19 cellular contexts compared by ENCODE assay signal in the genomic region with DNA sequence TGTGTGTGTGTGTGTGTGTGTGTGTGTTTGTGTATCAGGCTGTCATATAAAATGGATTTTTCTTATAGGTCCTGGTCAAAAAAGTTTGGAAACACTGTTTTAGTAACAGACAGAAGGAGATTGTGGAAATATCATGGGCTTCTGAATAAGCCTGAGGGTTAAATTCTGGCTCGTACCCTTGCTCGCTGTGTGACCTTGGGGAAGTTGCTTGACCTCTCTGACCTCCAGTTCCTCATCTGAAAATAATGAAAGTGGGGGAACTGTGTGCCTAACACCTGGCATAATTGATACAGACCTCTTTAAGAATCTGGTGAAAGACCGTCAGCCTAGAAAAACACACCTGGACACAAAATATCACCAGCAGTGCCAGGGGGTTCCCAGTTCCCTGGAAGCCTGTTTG. TPM values are rescaled to one million over a fixed set of nuclear protein-coding genes. Genes with fewer than 3 reads are reported as not detected.
A peak's percentile ranks its signal among the peaks of the same experiment; 100 is the strongest.
DNase-seq lines count a peak whose midpoint lies in the region; ATAC-seq and TF ChIP-seq lines count a peak whose summit lies in the region.
"Had no signal": no experiment of that assay in that cellular context is flagged by ENCODE, and none has a peak within 500 bp of the region (broad histone marks: within the 10 kb centered on the region; RNA-seq: fewer than 3 reads in every experiment).

No MANE protein-coding gene starts in this region.

- peak overlapping the region; percentile 61 for H3K27ac ChIP-seq in neutrophil
- H3K27ac ChIP-seq in naive thymus-derived CD4-positive, alpha-beta T cell (ENCODE audit: low read depth, low read length), result no peak overlapping the region
- H3K27ac ChIP-seq: A549 had no signal

- peak overlapping the region; percentile 59 for H3K27ac Mint-ChIP-seq in activated naive CD8-positive, alpha-beta T cell treated with anti-CD3 and anti-CD28 coated beads for 36 hours
- no peak overlapping the region for H3K27ac Mint-ChIP-seq in activated naive CD8-positive, alpha-beta T cell treated with anti-CD3 and anti-CD28 coated beads, Interleukin-2, amount 50 U/mL, for 24 hours
- no peak overlapping the region for H3K27ac Mint-ChIP-seq in WTC11
- H3K27ac Mint-ChIP-seq in dendritic cell treated with granulocyte-macrophage colony-stimulating factor and Interleukin-4, amounts not matched to agents 40 ng/mL and 50 ng/mL, for 4 days, result peak overlapping the region; percentile 73
- peak overlapping the region in 3 of 9 donors; percentile 32 to 69 (median 41) for H3K27ac Mint-ChIP-seq in naive thymus-derived CD4-positive, alpha-beta T cell
- H3K27ac Mint-ChIP-seq in endothelial cell (ENCODE audit: unreplicated experiment), result no peak overlapping the region

- no peak overlapping the region for H3K4me3 Mint-ChIP-seq in activated naive CD8-positive, alpha-beta T cell treated with anti-CD3 and anti-CD28 coated beads for 36 hours
- H3K4me3 Mint-ChIP-seq in activated naive CD8-positive, alpha-beta T cell treated with anti-CD3 and anti-CD28 coated beads, Interleukin-2, amount 50 U/mL, for 24 hours, result no peak overlapping the region
- no peak overlapping the region for H3K4me3 Mint-ChIP-seq in WTC11
- no peak overlapping the region for H3K4me3 Mint-ChIP-seq in dendritic cell treated with granulocyte-macrophage colony-stimulating factor and Interleukin-4, amounts not matched to agents 40 ng/mL and 50 ng/mL, for 4 days
- no peak overlapping the region for H3K4me3 Mint-ChIP-seq in naive thymus-derived CD4-positive, alpha-beta T cell
- H3K4me3 Mint-ChIP-seq in endothelial cell (ENCODE audit: unreplicated experiment), result no peak overlapping the region

- no peak for ATAC-seq in activated naive CD8-positive, alpha-beta T cell treated with anti-CD3 and anti-CD28 coated beads, Interleukin-2, amount 50 U/mL, for 24 hours
- no peak for ATAC-seq in WTC11
- ATAC-seq in naive thymus-derived CD4-positive, alpha-beta T cell, result no peak
- ATAC-seq in GM21619 (IDR thresholded peaks at IDR 0.05; ENCODE audit: unreplicated experiment), result no peak
- ATAC-seq: A549 had no signal

- no peaks in the 10 kb centered on the region for H3K9me3 Mint-ChIP-seq in activated naive CD8-positive, alpha-beta T cell treated with anti-CD3 and anti-CD28 coated beads for 36 hours
- no peaks in the 10 kb centered on the region for H3K9me3 Mint-ChIP-seq in activated naive CD8-positive, alpha-beta T cell treated with anti-CD3 and anti-CD28 coated beads, Interleukin-2, amount 50 U/mL, for 24 hours
- H3K9me3 Mint-ChIP-seq in WTC11, result no peaks in the 10 kb centered on the region
- H3K9me3 Mint-ChIP-seq in dendritic cell treated with granulocyte-macrophage colony-stimulating factor and Interleukin-4, amounts not matched to agents 40 ng/mL and 50 ng/mL, for 4 days, result no peaks in the 10 kb centered on the region
- H3K9me3 Mint-ChIP-seq in naive thymus-derived CD4-positive, alpha-beta T cell, result peaks cover 0 to 2% (median 0%) of the 10 kb centered on the region in 11 donors
- H3K9me3 Mint-ChIP-seq in endothelial cell (ENCODE audit: unreplicated experiment), result no peaks in the 10 kb centered on the region

- peaks cover 16 to 18% of the 10 kb centered on the region in 2 experiments for H3K4me1 ChIP-seq in neutrophil (ENCODE audit: control insufficient read depth in 1 of 2, insufficient read depth in 1 of 2, low read depth in 1 of 2, low read length in 1 of 2)
- H3K4me1 ChIP-seq in naive thymus-derived CD4-positive, alpha-beta T cell (ENCODE audit: control insufficient read depth in 2 of 2, insufficient read depth in 2 of 2, low read length in 2 of 2), result peaks cover 34% of the 10 kb centered on the region in 2 donors
- H3K4me1 ChIP-seq: HAP-1 had no signal

- intact Hi-C loops in dendritic cell treated with granulocyte-macrophage colony-stimulating factor and Interleukin-4, amounts not matched to agents 40 ng/mL and 50 ng/mL, for 4 days (cut with micrococcal nuclease), result loop anchor here (5.0 to 10.0 kb wide), 2 partner anchors 46 to 88 kb away; no protein-coding TSS in a partner anchor
- intact Hi-C loops in naive thymus-derived CD4-positive, alpha-beta T cell (cut with micrococcal nuclease), result loop anchor here in 1 of 2 donors (10.0 kb wide), 1 partner anchor 98 kb away; a partner anchor contains a TSS

- no peak for TF ChIP-seq CTCF in WTC11 (IDR thresholded peaks at IDR 0.05)
- TF ChIP-seq CTCF in neutrophil (IDR thresholded peaks at IDR 0.05), result no peak
- no peak for TF ChIP-seq CTCF in endothelial cell (IDR thresholded peaks at IDR 0.05; ENCODE audit: unreplicated experiment)

- no peak overlapping the region for H3K4me3 ChIP-seq in neutrophil (ENCODE audit: low read depth in 1 of 2, low read length in 1 of 2)
- no peak overlapping the region for H3K4me3 ChIP-seq in naive thymus-derived CD4-positive, alpha-beta T cell (ENCODE audit: low read length)
- H3K4me3 ChIP-seq: A549; BLaER1 treated with 17β-estradiol and CSF1 and Interleukin-3, amounts not matched to agents 10 nM and 100 nM; HAP-1 had no signal

- peaks cover 50% of the 10 kb centered on the region for H3K4me1 Mint-ChIP-seq in activated naive CD8-positive, alpha-beta T cell treated with anti-CD3 and anti-CD28 coated beads for 36 hours
- peaks cover 50% of the 10 kb centered on the region for H3K4me1 Mint-ChIP-seq in activated naive CD8-positive, alpha-beta T cell treated with anti-CD3 and anti-CD28 coated beads, Interleukin-2, amount 50 U/mL, for 24 hours
- H3K4me1 Mint-ChIP-seq in WTC11 (peaks cover 12% of the 10 kb centered on the region), endothelial cell (ENCODE audit: unreplicated experiment) (peaks cover 12% of the 10 kb centered on the region)
- H3K4me1 Mint-ChIP-seq in dendritic cell treated with granulocyte-macrophage colony-stimulating factor and Interleukin-4, amounts not matched to agents 40 ng/mL and 50 ng/mL, for 4 days (ENCODE audit: low read depth), result peaks cover 64% of the 10 kb centered on the region
- peaks cover 31 to 52% (median 45%) of the 10 kb centered on the region in 7 donors for H3K4me1 Mint-ChIP-seq in naive thymus-derived CD4-positive, alpha-beta T cell

- H3K36me3 ChIP-seq in neutrophil, result peaks cover 99% of the 10 kb centered on the region
- peaks cover 17 to 66% (median 23%) of the 10 kb centered on the region in 3 experiments for H3K36me3 ChIP-seq in naive thymus-derived CD4-positive, alpha-beta T cell (ENCODE audit: control insufficient read depth in 2 of 3, insufficient read depth in 3 of 3, low read length in 3 of 3)
- H3K36me3 ChIP-seq: HAP-1 had no signal

- POLR2A ChIA-PET in WTC11 (lab: Charles Lee), result no interaction called here
- POLR2A ChIA-PET in naive thymus-derived CD4-positive, alpha-beta T cell (lab: Charles Lee), result interaction anchor here (0.6 kb wide), 1 partner anchor 95 kb away, joined by 3 read pairs; no protein-coding TSS in a partner anchor

- CTCF ChIA-PET in WTC11 (lab: Charles Lee), result interaction anchor here (0.6 to 5.7 kb wide), 8 partner anchors 60 to 661 kb away, joined by 4 to 107 read pairs (median 24); a partner anchor contains a TSS
- CTCF ChIA-PET in naive thymus-derived CD4-positive, alpha-beta T cell (lab: Charles Lee), result interaction anchor here (3.7 kb wide), 1 partner anchor 105 kb away, joined by 11 read pairs; no protein-coding TSS in a partner anchor

- H3K9me3 ChIP-seq in neutrophil, result no peaks in the 10 kb centered on the region
- no peaks in the 10 kb centered on the region for H3K9me3 ChIP-seq in naive thymus-derived CD4-positive, alpha-beta T cell (ENCODE audit: control insufficient read depth in 2 of 3, low read length in 3 of 3)
- H3K9me3 ChIP-seq: A549; BLaER1 treated with 17β-estradiol and CSF1 and Interleukin-3, amounts not matched to agents 10 nM and 100 nM; HAP-1 had no signal

- no peaks in the 10 kb centered on the region for H3K27me3 ChIP-seq in neutrophil
- H3K27me3 ChIP-seq in naive thymus-derived CD4-positive, alpha-beta T cell (ENCODE audit: control insufficient read depth in 2 of 2, insufficient read depth in 2 of 2, low read length in 2 of 2), result no peaks in the 10 kb centered on the region
- H3K27me3 ChIP-seq: BLaER1 treated with 17β-estradiol and CSF1 and Interleukin-3, amounts not matched to agents 10 nM and 100 nM had no signal

- no peaks in the 10 kb centered on the region for H3K27me3 Mint-ChIP-seq in activated naive CD8-positive, alpha-beta T cell treated with anti-CD3 and anti-CD28 coated beads for 36 hours
- no peaks in the 10 kb centered on the region for H3K27me3 Mint-ChIP-seq in activated naive CD8-positive, alpha-beta T cell treated with anti-CD3 and anti-CD28 coated beads, Interleukin-2, amount 50 U/mL, for 24 hours
- H3K27me3 Mint-ChIP-seq in WTC11 (ENCODE audit: low read depth) (peaks cover 3% of the 10 kb centered on the region; the same call in 1 of the 2 replicates), endothelial cell (ENCODE audit: unreplicated experiment) (peaks cover 1% of the 10 kb centered on the region)
- H3K27me3 Mint-ChIP-seq in dendritic cell treated with granulocyte-macrophage colony-stimulating factor and Interleukin-4, amounts not matched to agents 40 ng/mL and 50 ng/mL, for 4 days, result no peaks in the 10 kb centered on the region
- H3K27me3 Mint-ChIP-seq in naive thymus-derived CD4-positive, alpha-beta T cell, result no peaks in the 10 kb centered on the region

- DNase-seq in activated naive CD8-positive, alpha-beta T cell treated with anti-CD3 and anti-CD28 coated beads for 36 hours, result no peak
- DNase-seq in activated naive CD8-positive, alpha-beta T cell treated with anti-CD3 and anti-CD28 coated beads, Interleukin-2, amount 50 U/mL, for 24 hours, result no peak
- DNase-seq in WTC11 (ENCODE audit: low spot score), result no peak
- no peak for DNase-seq in naive thymus-derived CD4-positive, alpha-beta T cell
- DNase-seq in endothelial cell (ENCODE audit: low spot score), result no peak
- DNase-seq: NCI-H1417 treated with DMSO at 0.1 percent for 48 hours; NCI-H1930; NCI-H2171; NCI-H446 treated with DMSO at 0.1 percent for 48 hours; NK-92 treated with Interleukin-12 subunit alpha and Interleukin-12 subunit beta, amount 100 ng/mL, for 24 hours; SHP77 treated with DMSO at 0.1 percent for 48 hours had no signal

- peaks cover 28% of the 10 kb centered on the region for H3K36me3 Mint-ChIP-seq in activated naive CD8-positive, alpha-beta T cell treated with anti-CD3 and anti-CD28 coated beads for 36 hours
- H3K36me3 Mint-ChIP-seq in activated naive CD8-positive, alpha-beta T cell treated with anti-CD3 and anti-CD28 coated beads, Interleukin-2, amount 50 U/mL, for 24 hours (ENCODE audit: low read depth), result peaks cover 33% of the 10 kb centered on the region
- H3K36me3 Mint-ChIP-seq in WTC11 (no peaks in the 10 kb centered on the region), endothelial cell (ENCODE audit: low read depth, unreplicated experiment) (peaks cover 12% of the 10 kb centered on the region)
- peaks cover 100% of the 10 kb centered on the region for H3K36me3 Mint-ChIP-seq in dendritic cell treated with granulocyte-macrophage colony-stimulating factor and Interleukin-4, amounts not matched to agents 40 ng/mL and 50 ng/mL, for 4 days (ENCODE audit: low read depth)
- peaks cover 15 to 51% (median 34%) of the 10 kb centered on the region in 5 donors for H3K36me3 Mint-ChIP-seq in naive thymus-derived CD4-positive, alpha-beta T cell

RNA-seq across cellular contexts. Expression of a gene that starts 25.6 kb away (rescaled TPM):
- total RNA-seq in activated naive CD8-positive, alpha-beta T cell treated with anti-CD3 and anti-CD28 coated beads for 36 hours, result 1 to 10 TPM in 1 of 2 experiments, under 1 TPM in 1; 0.88 to 1.0 TPM
- total RNA-seq in WTC11 (2021) (0.15 to 0.23 TPM (median 0.21 TPM) in 3 replicates), endothelial cell (ENCODE audit: unreplicated experiment) (0.56 TPM)
- total RNA-seq in naive thymus-derived CD4-positive, alpha-beta T cell, result 10 to 100 TPM in 1 of 5 experiments, 1 to 10 TPM in 2, under 1 TPM in 2; 0.40 to 11.3 (median 1.1) TPM
- polyA plus RNA-seq in naive thymus-derived CD4-positive, alpha-beta T cell, result under 1 TPM; 0.06 to 0.37 TPM
- total RNA-seq: Daoy, RPMI7951 had no signal
- polyA plus RNA-seq: A549 had no signal

Comparison
In these comparisons a context has a peak if more than half of its experiments do, and no peak if none do; other contexts are left out.
1. H3K27ac Mint-ChIP-seq: peak in activated naive CD8-positive, alpha-beta T cell treated with anti-CD3 and anti-CD28 coated beads for 36 hours (single experiment) and dendritic cell treated with granulocyte-macrophage colony-stimulating factor and Interleukin-4, amounts not matched to agents 40 ng/mL and 50 ng/mL, for 4 days (single experiment); none in activated naive CD8-positive, alpha-beta T cell treated with anti-CD3 and anti-CD28 coated beads, Interleukin-2, amount 50 U/mL, for 24 hours (single experiment), WTC11 (single experiment) and endothelial cell (single experiment).